10 cellular contexts compared by ENCODE assay signal in genomic region chr11:46351606-46352005, GRCh38. TPM values are rescaled to one million over a fixed set of nuclear protein-coding genes. Genes with fewer than 3 reads are reported as not detected.
DNase-seq lines count a peak whose midpoint lies in the region; ATAC-seq and TF ChIP-seq lines count a peak whose summit lies in the region.
"Had no signal": no experiment of that assay in that cellular context is flagged by ENCODE, and none has a peak within 500 bp of the region (broad histone marks: within the 10 kb centered on the region; RNA-seq: fewer than 3 reads in every experiment).

No MANE protein-coding gene starts in this region.

- no peak overlapping the region for H3K4me3 Mint-ChIP-seq in mesothelial cell of epicardium

- peak; percentile 6 for ATAC-seq in Right ventricle myocardium superior (ENCODE audit: poor library complexity)

- H3K9me3 Mint-ChIP-seq in mesothelial cell of epicardium = no peaks in the 10 kb centered on the region

- H3K4me1 ChIP-seq in vagina (peaks cover 73% of the 10 kb centered on the region), tibial artery (peaks cover 0 to 51% (median 22%) of the 10 kb centered on the region in 4 donors)

- H3K36me3 ChIP-seq in vagina (no peaks in the 10 kb centered on the region), tibial artery (peaks cover 0 to 6% (median 0%) of the 10 kb centered on the region in 3 donors)

- no peak for TF ChIP-seq POLR2A in vagina (IDR thresholded peaks at IDR 0.05)

- no peaks in the 10 kb centered on the region for H3K36me3 Mint-ChIP-seq in mesothelial cell of epicardium

- DNase-seq in Right ventricle myocardium superior (no peak), cardiac septum (ENCODE audit: low spot score) (no peak), mesothelial cell of epicardium (ENCODE audit: low spot score in 2 of 2, unreplicated experiment in 2 of 2) (no peak), vagina (ENCODE audit: extremely low spot score in 2 of 2) (no peak), tibial artery (no peak), C1 segment of cervical spinal cord (lab: John Stamatoyannopoulos, UW) (no peak), HCEC 1CT (no peak)
- DNase-seq: NCI-H187 treated with DMSO at 0.1 percent for 48 hours had no signal

- peak overlapping the region; percentile 6 for H3K27ac Mint-ChIP-seq in mesothelial cell of epicardium

- intact Hi-C loops in Right ventricle myocardium superior (cut with DNase I) (no loop called here), cardiac septum (cut with DNase I) (loop anchor here (1.0 kb wide), 1 partner anchor 17 kb away; no protein-coding TSS in a partner anchor), vagina (cut with DNase I) (no loop called here), tibial artery (cut with DNase I; ENCODE audit: low total_unique reads) (no loop called here)

- peaks cover 24% of the 10 kb centered on the region for H3K4me1 Mint-ChIP-seq in mesothelial cell of epicardium

- TF ChIP-seq CTCF in mesothelial cell of epicardium (IDR thresholded peaks at IDR 0.05; ENCODE audit: unreplicated experiment) (no peak), vagina (IDR thresholded peaks at IDR 0.05) (no peak), tibial artery (IDR thresholded peaks at IDR 0.05) (no peak)

- no peak overlapping the region for H3K4me3 ChIP-seq in vagina
- H3K4me3 ChIP-seq in tibial artery = no peak overlapping the region
- H3K4me3 ChIP-seq: smooth muscle cell had no signal

- H3K9me3 ChIP-seq in vagina = no peaks in the 10 kb centered on the region
- H3K9me3 ChIP-seq in tibial artery = no peaks in the 10 kb centered on the region

- H3K27me3 Mint-ChIP-seq in mesothelial cell of epicardium (ENCODE audit: low read depth) = no peaks in the 10 kb centered on the region

- no peaks in the 10 kb centered on the region for H3K27me3 ChIP-seq in vagina
- H3K27me3 ChIP-seq in tibial artery = no peaks in the 10 kb centered on the region

- H3K27ac ChIP-seq in angular gyrus (ENCODE audit: low read depth, low read length) (peak overlapping the region; percentile 83), vagina (peak overlapping the region; percentile 16), tibial artery (no peak overlapping the region)

RNA-seq across cellular contexts. Expression of gene DGKZ, which starts 4.3 kb away (rescaled TPM):
- total RNA-seq in Right ventricle myocardium superior (65.8 TPM), cardiac septum (66.8 TPM), mesothelial cell of epicardium (46.3 to 50.6 TPM (median 46.5 TPM) in 3 replicates), vagina (78.8 TPM)

RNA-seq across cellular contexts. Expression of gene MDK, which starts 29.9 kb away (rescaled TPM):
- 4.7 TPM for total RNA-seq in Right ventricle myocardium superior
- 6.2 TPM for total RNA-seq in cardiac septum
- total RNA-seq in mesothelial cell of epicardium = 1,547 to 1,604 TPM (median 1,586 TPM) in 3 replicates
- total RNA-seq in vagina = 142 TPM

RNA-seq across cellular contexts. Expression of gene CHRM4, which starts 40.0 kb away (rescaled TPM):
- total RNA-seq in Right ventricle myocardium superior = not detected
- 0.27 TPM for total RNA-seq in cardiac septum
- total RNA-seq in mesothelial cell of epicardium = 0.42 to 0.68 TPM (median 0.51 TPM) in 3 replicates
- not detected for total RNA-seq in vagina

Comparison
In these comparisons a context has a peak if more than half of its experiments do, and no peak if none do; other contexts are left out.
1. H3K27ac ChIP-seq: peak in angular gyrus (single experiment) and vagina (single experiment); none in tibial artery (0 of 2).
2. RNA of gene MDK, which starts 29.9 kb away (total RNA-seq): 1,547 to 1,604 TPM in mesothelial cell of epicardium and 142 TPM in vagina (single experiment); 6.2 TPM in cardiac septum (single experiment) and 4.7 TPM in Right ventricle myocardium superior (single experiment); every median in the first group is over 10 times any median in the second.